Comparison of ENCODE assay signal across 5 cellular contexts in genomic region chr10:132956259-132956658, GRCh38. TPM values are rescaled to one million over a fixed set of nuclear protein-coding genes. Genes with fewer than 3 reads are reported as not detected.
"Had no signal": no experiment of that assay in that cellular context is flagged by ENCODE, and none has a peak within 500 bp of the region (broad histone marks: within the 10 kb centered on the region; RNA-seq: fewer than 3 reads in every experiment).

No MANE protein-coding gene starts in this region.

RNA-seq across cellular contexts. Expression of gene CFAP46, which starts 13.9 kb away (rescaled TPM):
- total RNA-seq: LHCN-M2, OCI-LY7, PC-9, RPMI7951, SK-MEL-5 had no signal
